In the genomic region with DNA sequence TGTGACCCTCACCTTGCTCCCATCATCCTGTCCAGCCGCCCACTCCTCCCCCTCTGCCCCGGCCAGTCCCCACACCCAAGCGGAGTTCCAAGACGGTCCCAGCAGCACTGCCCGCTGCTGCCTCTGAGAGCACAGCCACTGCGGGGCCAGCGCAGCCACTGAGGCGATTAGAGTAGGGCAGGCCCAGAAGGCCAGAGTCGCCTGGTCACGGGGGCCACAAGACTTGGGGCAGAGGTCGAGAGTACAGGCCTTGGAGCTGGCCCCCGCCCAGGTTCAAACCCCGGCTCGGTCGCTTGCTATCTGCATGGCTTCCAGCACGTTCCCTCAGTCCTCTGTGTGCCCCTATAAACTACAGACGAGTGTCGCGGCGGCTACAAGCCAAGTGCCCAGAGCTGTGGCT, we compare ENCODE assay signal across 15 cellular contexts. TPM values are rescaled to one million over a fixed set of nuclear protein-coding genes. Genes with fewer than 3 reads are reported as not detected.
A peak's percentile ranks its signal among the peaks of the same experiment; 100 is the strongest.
DNase-seq lines count a peak whose midpoint lies in the region; ATAC-seq and TF ChIP-seq lines count a peak whose summit lies in the region.
"Had no signal": no experiment of that assay in that cellular context is flagged by ENCODE, and none has a peak within 500 bp of the region (broad histone marks: within the 10 kb centered on the region; RNA-seq: fewer than 3 reads in every experiment).

No MANE protein-coding gene starts in this region.

- H3K36me3 Mint-ChIP-seq in nephron (ENCODE audit: low read depth) = no peaks in the 10 kb centered on the region
- H3K36me3 Mint-ChIP-seq: CD4-positive, alpha-beta memory T cell had no signal

- WGBS in right cardiac atrium = 83% methylated on average over 20 of the region's 20 CpGs
- WGBS in aorta, 2 donors = 95 to 96% methylated on average over 20 of the region's 20 CpGs

- peaks cover 1% of the 10 kb centered on the region for H3K27me3 Mint-ChIP-seq in nephron (ENCODE audit: low read depth)

- peaks cover 1% of the 10 kb centered on the region for H3K9me3 ChIP-seq in left ventricle myocardium inferior (replicated peaks)
- no peaks in the 10 kb centered on the region for H3K9me3 ChIP-seq in right cardiac atrium (ENCODE audit: control insufficient read depth, low read length)
- H3K9me3 ChIP-seq in aorta (ENCODE audit: control insufficient read depth, low read length) = no peaks in the 10 kb centered on the region

- peaks cover 72% of the 10 kb centered on the region for H3K27me3 ChIP-seq in left ventricle myocardium inferior (ENCODE audit: low read depth)
- no peaks in the 10 kb centered on the region for H3K27me3 ChIP-seq in right cardiac atrium (ENCODE audit: control insufficient read depth, insufficient read depth)
- H3K27me3 ChIP-seq in aorta (ENCODE audit: control insufficient read depth in 1 of 2, insufficient read depth in 2 of 2, low read length in 1 of 2) = no peaks in the 10 kb centered on the region

- DNase-seq in left ventricle myocardium inferior (peak; percentile 8), cardiac septum (ENCODE audit: low spot score) (no peak), right cardiac atrium (peak; percentile 6 to 25 (median 24)), aorta (peak; percentile 40 to 68), EL (no peak), DMS53 treated with DMSO at 0.1 percent for 48 hours (lab: John Stamatoyannopoulos, UW; ENCODE audit: unreplicated experiment) (no peak), NCI-H1436 (lab: John Stamatoyannopoulos, UW) (no peak)
- DNase-seq: ACHN; CD4-positive, alpha-beta memory T cell; DMS79 treated with DMSO at 0.1 percent for 48 hours; GDM1; HCEC 1CT; HFFc6 had no signal

- H3K4me1 Mint-ChIP-seq in nephron = peaks cover 40% of the 10 kb centered on the region
- H3K4me1 Mint-ChIP-seq: CD4-positive, alpha-beta memory T cell had no signal

- peak overlapping the region in 2 of 3 experiments; percentile 13 to 42 for H3K27ac Mint-ChIP-seq in nephron
- H3K27ac Mint-ChIP-seq: CD4-positive, alpha-beta memory T cell; HFFc6 had no signal

- H3K36me3 ChIP-seq in left ventricle myocardium inferior (no peaks in the 10 kb centered on the region), aorta (ENCODE audit: control insufficient read depth in 1 of 2, insufficient read depth in 2 of 2, low read length in 1 of 2) (no peaks in the 10 kb centered on the region)
- H3K36me3 ChIP-seq: BLaER1 treated with 17β-estradiol and CSF1 and Interleukin-3, amounts not matched to agents 10 nM and 100 nM had no signal

- H3K9me3 Mint-ChIP-seq in nephron = peaks cover 3% of the 10 kb centered on the region

- ATAC-seq in right cardiac atrium (no peak), aorta (ENCODE audit: low FRiP score) (no peak)

- H3K4me1 ChIP-seq in left ventricle myocardium inferior = peaks cover 5% of the 10 kb centered on the region
- no peaks in the 10 kb centered on the region for H3K4me1 ChIP-seq in right cardiac atrium (ENCODE audit: control insufficient read depth, insufficient read depth, low read length)
- no peaks in the 10 kb centered on the region for H3K4me1 ChIP-seq in aorta (ENCODE audit: control insufficient read depth in 1 of 2, insufficient read depth in 2 of 2, low read length in 2 of 2)

- intact Hi-C loops in left ventricle myocardium inferior (cut with micrococcal nuclease) = no loop called here
- intact Hi-C loops in cardiac septum (cut with DNase I) = no loop called here
- intact Hi-C loops in right cardiac atrium (cut with DNase I) = no loop called here
- intact Hi-C loops in aorta (cut with DNase I) = no loop called here

- H3K4me3 ChIP-seq in left ventricle myocardium inferior = no peak overlapping the region
- H3K4me3 ChIP-seq in right cardiac atrium (ENCODE audit: low read length) = no peak overlapping the region
- H3K4me3 ChIP-seq in aorta (ENCODE audit: low read length in 2 of 2) = no peak overlapping the region
- H3K4me3 ChIP-seq: BLaER1 treated with 17β-estradiol and CSF1 and Interleukin-3, amounts not matched to agents 10 nM and 100 nM had no signal

- H3K4me3 Mint-ChIP-seq in nephron = no peak overlapping the region
- H3K4me3 Mint-ChIP-seq: CD4-positive, alpha-beta memory T cell; HFFc6 had no signal

- H3K27ac ChIP-seq in left ventricle myocardium inferior (replicated peaks) (no peak overlapping the region), right cardiac atrium (ENCODE audit: low read length) (no peak overlapping the region), aorta (ENCODE audit: low read depth in 1 of 2, low read length in 2 of 2) (no peak overlapping the region)
- H3K27ac ChIP-seq: BLaER1 treated with 17β-estradiol and CSF1 and Interleukin-3, amounts not matched to agents 10 nM and 100 nM had no signal

- no peak for TF ChIP-seq CTCF in left ventricle myocardium inferior (IDR thresholded peaks at IDR 0.05; ENCODE audit: borderline replicate concordance)
- TF ChIP-seq CTCF in nephron (IDR thresholded peaks at IDR 0.05; ENCODE audit: unreplicated experiment in 3 of 3) = no peak

RNA-seq across cellular contexts. Expression of gene ADRA2C, which starts 53.2 kb away (rescaled TPM):
- total RNA-seq in left ventricle myocardium inferior = 4.5 TPM
- total RNA-seq in cardiac septum = 5.4 TPM
- total RNA-seq in right cardiac atrium = 1 to 10 TPM; 3.0 to 4.6 (median 3.5) TPM
- polyA plus RNA-seq in right cardiac atrium = 4.8 TPM
- total RNA-seq in aorta = 10 to 100 TPM; 36.4 to 72.2 TPM
- polyA plus RNA-seq in aorta = 10 to 100 TPM in 1 of 2 donors, 1 to 10 TPM in 1; 9.6 to 49.0 TPM
- total RNA-seq: CD4-positive, alpha-beta memory T cell had no signal
- polyA plus RNA-seq: CD4-positive, alpha-beta memory T cell had no signal

Comparison
In these comparisons a context has a peak if more than half of its experiments do, and no peak if none do; other contexts are left out.
1. DNase-seq: peak in left ventricle myocardium inferior (single experiment), right cardiac atrium (3 of 3) and aorta (2 of 2); none in cardiac septum (single experiment), EL (single experiment), DMS53 treated with DMSO at 0.1 percent for 48 hours (single experiment) and NCI-H1436 (single experiment).